9 cellular contexts compared by ENCODE assay signal in the genomic region with DNA sequence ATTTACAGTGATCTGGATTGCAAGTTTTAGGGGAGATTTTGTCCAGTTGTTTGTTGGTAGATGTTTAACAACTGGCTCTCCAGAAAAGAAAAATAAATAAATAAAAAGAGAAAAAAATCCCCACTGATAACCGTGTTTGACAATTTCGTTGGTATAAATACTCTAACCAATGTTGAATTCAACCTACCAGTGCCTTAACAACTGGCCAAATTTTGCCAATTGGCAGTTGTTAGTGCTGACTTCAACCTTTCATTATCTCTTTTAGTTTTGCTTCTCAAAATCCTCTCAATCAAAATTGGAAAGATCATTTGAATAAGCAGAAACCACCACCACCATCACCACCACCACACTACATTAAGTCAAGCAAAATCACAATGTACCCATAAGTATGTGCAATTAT.
"Had no signal": no experiment of that assay in that cellular context is flagged by ENCODE, and none has a peak within 500 bp of the region (broad histone marks: within the 10 kb centered on the region; RNA-seq: fewer than 3 reads in every experiment).

No MANE protein-coding gene starts in this region.

- H2AFZ ChIP-seq: GM23248 had no signal

- H3K9ac ChIP-seq: GM23248 had no signal

- FAIRE-seq: HTR-8/SVneo had no signal

- H3K4me1 Mint-ChIP-seq: IgD-negative memory B cell had no signal

- H3K27ac ChIP-seq: GM23248 had no signal

- ATAC-seq: HCT116 had no signal

- H3K4me3 ChIP-seq: GM23248, HAP-1 had no signal

- H3K27ac Mint-ChIP-seq: HFFc6, IgD-negative memory B cell had no signal

- DNase-seq: GOT3, H7, HFFc6, KBM-7 had no signal

- H3K36me3 ChIP-seq: HAP-1 had no signal

- H3K27me3 Mint-ChIP-seq: IgD-negative memory B cell had no signal

- H3K4me3 Mint-ChIP-seq: HFFc6, IgD-negative memory B cell had no signal
